Comparison of ENCODE assay signal across 33 cellular contexts in the genomic region with DNA sequence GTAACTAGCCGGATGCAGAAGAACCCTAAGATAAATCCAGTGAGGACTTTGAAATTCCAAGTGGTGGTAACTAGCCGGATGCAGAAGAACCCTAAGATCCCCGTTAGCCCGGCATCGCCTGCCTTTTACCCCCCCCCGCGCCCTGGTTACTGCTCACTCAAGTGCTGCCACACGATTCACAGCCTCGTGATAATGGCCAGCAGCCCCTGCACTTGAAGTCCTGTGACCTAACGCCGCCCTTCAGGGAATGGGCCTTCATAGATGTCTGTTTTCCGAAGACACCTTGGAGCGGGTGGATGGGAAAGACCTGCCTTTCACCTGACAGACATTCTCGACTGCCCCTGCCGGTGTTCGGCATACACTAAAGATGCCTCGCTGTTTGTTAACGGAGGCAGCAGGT.
"Had no signal": no experiment of that assay in that cellular context is flagged by ENCODE, and none has a peak within 500 bp of the region (broad histone marks: within the 10 kb centered on the region; RNA-seq: fewer than 3 reads in every experiment).

No MANE protein-coding gene starts in this region.

- H3K27me3 Mint-ChIP-seq: activated B cell treated with CpG ODN at 0.5 μM for 24 hours; activated naive CD8-positive, alpha-beta T cell; activated naive CD8-positive, alpha-beta T cell treated with anti-CD3 and anti-CD28 coated beads, Interleukin-2, amount 50 U/mL, for 24 hours; T-cell had no signal

- H3K4me3 Mint-ChIP-seq: activated B cell treated with CpG ODN at 0.5 μM for 24 hours; activated naive CD8-positive, alpha-beta T cell; activated naive CD8-positive, alpha-beta T cell treated with anti-CD3 and anti-CD28 coated beads, Interleukin-2, amount 50 U/mL, for 24 hours; activated T-cell treated with anti-CD3 and anti-CD28 coated beads, Interleukin-2, amount 50 U/mL, for 4 hours; T-cell had no signal

- DNase-seq: activated B cell treated with CpG ODN at 0.5 μM for 24 hours; activated CD4-positive, alpha-beta T cell treated with anti-CD3 and anti-CD28 coated beads for 4 hours; activated CD4-positive, CD25-positive, alpha-beta regulatory T cell treated with anti-CD3 and anti-CD28 coated beads, Interleukin-2, amount 50 U/mL, for 72 hours; activated CD8-positive, alpha-beta memory T cell treated with anti-CD3 and anti-CD28 coated beads, Interleukin-2, amount 50 U/mL, for 4 hours; activated gamma-delta T cell; activated naive CD4-positive, alpha-beta T cell treated with Interleukin-2 at 50 U/mL for 16 hours; activated naive CD8-positive, alpha-beta T cell treated with anti-CD3 and anti-CD28 coated beads, Interleukin-2, amount 50 U/mL, for 24 hours; activated T-cell treated with anti-CD3 and anti-CD28 coated beads for 4 hours; activated T-cell treated with anti-CD3 and anti-CD28 coated beads, Interleukin-2, amount 50 U/mL, for 4 hours; anterior cingulate cortex; brain microvascular endothelial cell; central memory CD4-positive, alpha-beta T cell; Kasumi-1; MG63; NCI-H1048; NCI-H1436 treated with DMSO at 0.1 percent for 48 hours; NCI-H1694 treated with DMSO at 0.1 percent for 48 hours; NCI-H2029; NCI-H2171; NCI-H510A; NCI-H526; NCI-H748 treated with DMSO at 0.1 percent for 48 hours; NK-92 treated with Interleukin-12 subunit alpha and Interleukin-12 subunit beta, amount 100 ng/mL, for 24 hours; PC-3; Peyer's patch; RPMI8226; SHP77 treated with DMSO at 0.1 percent for 48 hours; T-cell; T-helper 9 cell had no signal

- FAIRE-seq: colon had no signal

- H3K9me3 Mint-ChIP-seq: activated B cell treated with CpG ODN at 0.5 μM for 24 hours; activated naive CD8-positive, alpha-beta T cell treated with anti-CD3 and anti-CD28 coated beads, Interleukin-2, amount 50 U/mL, for 24 hours; activated T-cell treated with anti-CD3 and anti-CD28 coated beads, Interleukin-2, amount 50 U/mL, for 4 hours; activated T-helper 2 cell treated with anti-CD3 and anti-CD28 coated beads, Interferon-gamma antibody, Interleukin-2, Interleukin-4, amounts not matched to agents 10 μg/mL and 5 μg/mL and 100 μg/mL, durations not matched to agents 14 hours and 24 hours and 36 hours; T-cell had no signal

- ATAC-seq: activated naive CD8-positive, alpha-beta T cell treated with anti-CD3 and anti-CD28 coated beads, Interleukin-2, amount 50 U/mL, for 24 hours; PC-3; SK-N-SH treated with all-trans-retinoic acid at 6 μM for 48 hours; T-cell had no signal

- H3K27ac Mint-ChIP-seq: activated B cell treated with CpG ODN at 0.5 μM for 24 hours, T-cell had no signal
